1 cellular context compared by ENCODE assay signal in genomic region chr9:92735907-92736600, GRCh38.
TF ChIP-seq lines count a peak whose summit lies in the region.

No MANE protein-coding gene starts in this region.

TF ChIP-seq in K562, 482 proteins besides CTCF, POLR2A, EP300 and RAD21 (continued from another document):
- TF ChIP-seq GTF2B (IDR thresholded peaks at IDR 0.05; ENCODE audit: extremely low read depth, insufficient read length) (no peak), ARID2 (IDR thresholded peaks at IDR 0.05) (no peak), XRCC5 (IDR thresholded peaks at IDR 0.05; ENCODE audit: low read depth, low read length) (no peak), MYBL2 (IDR thresholded peaks at IDR 0.05; ENCODE audit: low read depth) (no peak), MYBL2 (CRISPR knock-in tag; IDR thresholded peaks at IDR 0.05; ENCODE audit: borderline replicate concordance) (no peak), NR4A1 (CRISPR knock-in tag; IDR thresholded peaks at IDR 0.05) (no peak), NR4A1 (tag; IDR thresholded peaks at IDR 0.05) (0 out of 2 replicates have a peak, but pooled peaks have one; percentile 30), TRIM24 (IDR thresholded peaks at IDR 0.05) (no peak)
